16 cellular contexts compared by ENCODE assay signal in the genomic region with DNA sequence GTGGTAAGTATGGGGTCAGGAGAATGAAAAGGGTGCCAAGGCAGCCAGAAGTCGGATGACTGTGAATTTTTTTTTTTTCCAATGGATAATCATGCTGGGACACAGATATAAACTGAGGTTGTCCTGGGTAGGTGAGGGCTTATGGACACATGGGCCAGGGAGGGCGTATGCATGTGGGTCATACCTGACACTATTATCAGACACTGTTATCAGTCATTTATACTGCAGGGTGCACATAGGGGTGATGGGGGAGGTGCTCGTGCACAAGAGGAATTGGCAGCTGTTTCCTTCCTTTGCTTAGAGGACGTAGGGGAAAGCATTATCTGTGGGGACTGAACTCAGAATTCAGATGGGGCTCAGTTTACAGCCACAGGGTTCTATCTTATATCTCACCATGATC. TPM values are rescaled to one million over a fixed set of nuclear protein-coding genes. Genes with fewer than 3 reads are reported as not detected.
DNase-seq lines count a peak whose midpoint lies in the region; ATAC-seq and TF ChIP-seq lines count a peak whose summit lies in the region.
"Had no signal": no experiment of that assay in that cellular context is flagged by ENCODE, and none has a peak within 500 bp of the region (broad histone marks: within the 10 kb centered on the region; RNA-seq: fewer than 3 reads in every experiment).

No MANE protein-coding gene starts in this region.

- H3K27me3 Mint-ChIP-seq in CD4-positive, alpha-beta T cell = peaks cover 12% of the 10 kb centered on the region

- peak overlapping the region in 2 of 11 experiments; percentile 42 to 45; a peak in 1 of 22 replicates for H3K9ac ChIP-seq in BLaER1 treated with 17β-estradiol and CSF1 and Interleukin-3, amounts not matched to agents 10 nM and 100 nM
- peak overlapping the region; percentile 20 for H3K9ac ChIP-seq in Loucy (ENCODE audit: low read depth, low read length, poor library complexity, severe bottlenecking)

- 72% methylated on average over 4 of the region's 4 CpGs for WGBS in esophagus muscularis mucosa

- peak overlapping the region in 6 of 11 experiments; percentile 31 to 65 (median 51); a peak in 12 of 22 replicates for H3K27ac ChIP-seq in BLaER1 treated with 17β-estradiol and CSF1 and Interleukin-3, amounts not matched to agents 10 nM and 100 nM
- peak overlapping the region; percentile 80 to 88 (median 82) for H3K27ac ChIP-seq in esophagus muscularis mucosa (replicated peaks in 1 of 4)
- no peak overlapping the region for H3K27ac ChIP-seq in CD4-positive, alpha-beta T cell (ENCODE audit: low read depth, low read length)
- H3K27ac ChIP-seq: left lung had no signal

- H2AFZ ChIP-seq in Loucy (ENCODE audit: low read length) = no peak overlapping the region

- H3K27me3 ChIP-seq in BLaER1 treated with 17β-estradiol and CSF1 and Interleukin-3, amounts not matched to agents 10 nM and 100 nM = peaks cover 0 to 5% (median 0%) of the 10 kb centered on the region in 11 experiments; a peak in 1 of 22 replicates
- H3K27me3 ChIP-seq in Loucy (ENCODE audit: insufficient read depth, low read length, poor library complexity, severe bottlenecking) = no peaks in the 10 kb centered on the region
- no peaks in the 10 kb centered on the region for H3K27me3 ChIP-seq in esophagus muscularis mucosa
- peaks cover under 1% of the 10 kb centered on the region for H3K27me3 ChIP-seq in CD4-positive, alpha-beta T cell (ENCODE audit: control insufficient read depth, insufficient read depth, low read length)
- H3K27me3 ChIP-seq: left lung had no signal

- no peaks in the 10 kb centered on the region for H3K9me3 Mint-ChIP-seq in CD4-positive, alpha-beta T cell
- H3K9me3 Mint-ChIP-seq: IgD-negative memory B cell; T-helper 1 cell treated with Interleukin-12 subunit alpha and Interleukin-12 subunit beta and Interleukin-4 antibody, amounts not matched to agents 30 μg/mL and 1 μg/mL, for 36 hours had no signal

- H3K9me2 ChIP-seq in Loucy (replicated peaks; ENCODE audit: low read depth, low read length) = no peaks in the 10 kb centered on the region

- TF ChIP-seq CTCF in Loucy (conservative IDR thresholded peaks at IDR 0.05; ENCODE audit: low read length) (no peak), esophagus muscularis mucosa (IDR thresholded peaks at IDR 0.05) (no peak)
- TF ChIP-seq CTCF in CD4-positive, alpha-beta T cell (IDR thresholded peaks at IDR 0.05) = no peak

- CTCF ChIA-PET in CD4-positive, alpha-beta T cell (lab: Charles Lee) = no interaction called here

- H3K27ac Mint-ChIP-seq in CD4-positive, alpha-beta T cell = no peak overlapping the region
- H3K27ac Mint-ChIP-seq: IgD-negative memory B cell; T-helper 1 cell treated with Interleukin-12 subunit alpha and Interleukin-12 subunit beta and Interleukin-4 antibody, amounts not matched to agents 30 μg/mL and 1 μg/mL, for 36 hours had no signal

- POLR2A ChIA-PET in CD4-positive, alpha-beta T cell (lab: Charles Lee) = no interaction called here

- no peaks in the 10 kb centered on the region for H3K4me1 Mint-ChIP-seq in CD4-positive, alpha-beta T cell (ENCODE audit: low read depth)

- no peak for TF ChIP-seq POLR2A in esophagus muscularis mucosa (IDR thresholded peaks at IDR 0.05; ENCODE audit: low read depth)

- peaks cover 34% of the 10 kb centered on the region; the same call in 1 of the 2 replicates for H3K79me2 ChIP-seq in Loucy (ENCODE audit: insufficient read depth, low read length)

- H3K36me3 ChIP-seq in BLaER1 treated with 17β-estradiol and CSF1 and Interleukin-3, amounts not matched to agents 10 nM and 100 nM = peaks cover 0 to 40% (median 4%) of the 10 kb centered on the region in 11 experiments; a peak in 8 of 22 replicates
- H3K36me3 ChIP-seq in Loucy (ENCODE audit: insufficient read depth, low read length) (no peaks in the 10 kb centered on the region), esophagus muscularis mucosa (peaks cover 0 to 5% (median 0%) of the 10 kb centered on the region in 4 donors)
- H3K36me3 ChIP-seq: left lung had no signal

- peaks cover 42 to 90% (median 58%) of the 10 kb centered on the region in 11 experiments; a peak in 21 of 22 replicates for H4K20me1 ChIP-seq in BLaER1 treated with 17β-estradiol and CSF1 and Interleukin-3, amounts not matched to agents 10 nM and 100 nM
- no peaks in the 10 kb centered on the region for H4K20me1 ChIP-seq in Loucy (ENCODE audit: insufficient read depth, low read length, poor library complexity, severe bottlenecking)

- H3K36me3 Mint-ChIP-seq in CD4-positive, alpha-beta T cell (ENCODE audit: low read depth) = no peaks in the 10 kb centered on the region

- 0 out of 20 replicates have a peak overlapping the region, but pooled peaks of 1 of the 10 experiments have one; percentile 0 for H3K4me3 ChIP-seq in BLaER1 treated with 17β-estradiol and CSF1 and Interleukin-3, amounts not matched to agents 10 nM and 100 nM
- peak overlapping the region; percentile 47 for H3K4me3 ChIP-seq in Loucy (ENCODE audit: low read length, poor library complexity, severe bottlenecking)
- no peak overlapping the region for H3K4me3 ChIP-seq in esophagus muscularis mucosa
- H3K4me3 ChIP-seq: left lung had no signal

- H3K4me3 Mint-ChIP-seq in CD4-positive, alpha-beta T cell = no peak overlapping the region
- H3K4me3 Mint-ChIP-seq: IgD-negative memory B cell; T-helper 1 cell treated with Interleukin-12 subunit alpha and Interleukin-12 subunit beta and Interleukin-4 antibody, amounts not matched to agents 30 μg/mL and 1 μg/mL, for 36 hours had no signal

- peaks cover 49 to 67% (median 57%) of the 10 kb centered on the region in 10 experiments for H3K4me1 ChIP-seq in BLaER1 treated with 17β-estradiol and CSF1 and Interleukin-3, amounts not matched to agents 10 nM and 100 nM
- H3K4me1 ChIP-seq in Loucy (ENCODE audit: insufficient read depth, low read length, poor library complexity, severe bottlenecking) = peaks cover 65% of the 10 kb centered on the region
- peaks cover 61 to 93% (median 66%) of the 10 kb centered on the region in 4 donors for H3K4me1 ChIP-seq in esophagus muscularis mucosa

- DNase-seq in esophagus muscularis mucosa (ENCODE audit: extremely low spot score) (no peak), sciatic nerve (ENCODE audit: low spot score) (peak; percentile 6), C1 segment of cervical spinal cord (lab: John Stamatoyannopoulos, UW) (no peak), NCI-H187 treated with DMSO at 0.1 percent for 48 hours (lab: John Stamatoyannopoulos, UW) (no peak), DMS153 treated with DMSO at 0.1 percent for 48 hours (lab: John Stamatoyannopoulos, UW; ENCODE audit: unreplicated experiment) (no peak)
- DNase-seq in CD4-positive, alpha-beta T cell = no peak
- DNase-seq: activated CD4-positive, CD25-positive, alpha-beta regulatory T cell; activated gamma-delta T cell; cortex of kidney; left lung; NCI-H1092; stimulated activated CD4-positive, alpha-beta T cell treated with anti-CD3 and anti-CD28 coated beads, Interleukin-4, amount 100 ng/mL, for 4 hours had no signal

- no peaks in the 10 kb centered on the region for H3F3A ChIP-seq in Loucy (ENCODE audit: low read depth)

- ATAC-seq in sciatic nerve = no peak
- ATAC-seq in CD4-positive, alpha-beta T cell (ENCODE audit: poor library complexity) = no peak
- ATAC-seq: left lung had no signal

- no peaks in the 10 kb centered on the region for H3K9me3 ChIP-seq in BLaER1 treated with 17β-estradiol and CSF1 and Interleukin-3, amounts not matched to agents 10 nM and 100 nM (replicated peaks in 1 of 11)
- H3K9me3 ChIP-seq in Loucy (ENCODE audit: insufficient read depth, low read depth, low read length) = no peaks in the 10 kb centered on the region
- H3K9me3 ChIP-seq in esophagus muscularis mucosa = no peaks in the 10 kb centered on the region
- no peaks in the 10 kb centered on the region for H3K9me3 ChIP-seq in CD4-positive, alpha-beta T cell (ENCODE audit: control insufficient read depth, low read length)
- H3K9me3 ChIP-seq: left lung had no signal

- H3K4me2 ChIP-seq in BLaER1 treated with 17β-estradiol and CSF1 and Interleukin-3, amounts not matched to agents 10 nM and 100 nM = peak overlapping the region; percentile 40 to 84 (median 74)
- peak overlapping the region; percentile 65 for H3K4me2 ChIP-seq in Loucy (ENCODE audit: low read depth, low read length, poor library complexity, severe bottlenecking)

- intact Hi-C loops in esophagus muscularis mucosa (cut with DNase I) (loop anchor here (5.0 to 10.0 kb wide), 2 partner anchors 113 to 396 kb away; no protein-coding TSS in a partner anchor), sciatic nerve (cut with DNase I) (no loop called here)
- intact Hi-C loops in CD4-positive, alpha-beta T cell (cut with DNase I, micrococcal nuclease) = no loop called here

- TF ChIP-seq EP300 in esophagus muscularis mucosa (IDR thresholded peaks at IDR 0.05) = no peak

RNA-seq across cellular contexts. Expression of a gene that starts 10.1 kb away (rescaled TPM):
- total RNA-seq in esophagus muscularis mucosa (100 to 1,000 TPM in 2 of 4 donors, 10 to 100 TPM in 2; 63.1 to 137 (median 87.7) TPM), sciatic nerve (81.9 TPM)
- 1 to 10 TPM; 1.1 to 2.9 TPM for total RNA-seq in CD4-positive, alpha-beta T cell

Comparison
In these comparisons a context has a peak if more than half of its experiments do, and no peak if none do; other contexts are left out.
1. RNA of a gene that starts 10.1 kb away (total RNA-seq): 63.1 to 137 TPM in esophagus muscularis mucosa and 81.9 TPM in sciatic nerve (single experiment); 1.1 to 2.9 TPM in CD4-positive, alpha-beta T cell; every median in the first group is over 10 times any median in the second.